Comparison of ENCODE assay signal across 27 cellular contexts in genomic region chr7:47890606-47891005, GRCh38.
"Had no signal": no experiment of that assay in that cellular context is flagged by ENCODE, and none has a peak within 500 bp of the region (broad histone marks: within the 10 kb centered on the region; RNA-seq: fewer than 3 reads in every experiment).

No MANE protein-coding gene starts in this region.

- H3K27ac ChIP-seq: adrenal gland, ascending aorta, breast epithelium, cardiac muscle cell, colonic mucosa, epithelial cell of prostate had no signal

- H3K9me3 Mint-ChIP-seq: activated CD4-positive, alpha-beta memory T cell treated with anti-CD3 and anti-CD28 coated beads for 36 hours; activated CD4-positive, alpha-beta T cell treated with anti-CD3 and anti-CD28 coated beads, Interleukin-2, amount 10 ng/mL, durations not matched to agents 24 days and 14 days; activated naive CD4-positive, alpha-beta T cell treated with anti-CD3 and anti-CD28 coated beads for 36 hours; activated naive CD4-positive, alpha-beta T cell treated with anti-CD3 and anti-CD28 coated beads, Interleukin-2, amount 50 U/mL, for 24 hours; activated naive CD8-positive, alpha-beta T cell treated with anti-CD3 and anti-CD28 coated beads for 36 hours; activated naive CD8-positive, alpha-beta T cell treated with anti-CD3 and anti-CD28 coated beads, Interleukin-2, amount 50 U/mL, for 24 hours; activated T-cell treated with anti-CD3 and anti-CD28 coated beads, Interleukin-2, amount 50 U/mL, for 4 hours; activated T-helper 17 cell treated with anti-CD3 and anti-CD28 coated beads, Interleukin-2, amount 50 U/mL, for 72 hours; brain; dendritic cell treated with granulocyte-macrophage colony-stimulating factor and Interleukin-4, amounts not matched to agents 40 ng/mL and 50 ng/mL, for 4 days; effector memory CD8-positive, alpha-beta T cell had no signal

- H3K4me1 Mint-ChIP-seq: activated CD4-positive, alpha-beta T cell treated with anti-CD3 and anti-CD28 coated beads for 36 hours; activated CD4-positive, alpha-beta T cell treated with anti-CD3 and anti-CD28 coated beads, Interleukin-2, amount 10 ng/mL, durations not matched to agents 24 days and 14 days; activated naive CD4-positive, alpha-beta T cell treated with anti-CD3 and anti-CD28 coated beads, Interleukin-2, amount 50 U/mL, for 24 hours; activated naive CD8-positive, alpha-beta T cell treated with anti-CD3 and anti-CD28 coated beads for 36 hours; activated naive CD8-positive, alpha-beta T cell treated with anti-CD3 and anti-CD28 coated beads, Interleukin-2, amount 50 U/mL, for 24 hours; activated T-helper 17 cell treated with anti-CD3 and anti-CD28 coated beads, Interleukin-2, amount 50 U/mL, for 72 hours had no signal

- H3K4me3 Mint-ChIP-seq: activated CD4-positive, alpha-beta memory T cell treated with anti-CD3 and anti-CD28 coated beads for 36 hours; activated CD4-positive, alpha-beta T cell treated with anti-CD3 and anti-CD28 coated beads for 36 hours; activated CD4-positive, alpha-beta T cell treated with anti-CD3 and anti-CD28 coated beads, Interleukin-2, amount 10 ng/mL, durations not matched to agents 24 days and 14 days; activated CD8-positive, alpha-beta T cell treated with anti-CD3 and anti-CD28 coated beads, Interleukin-2, amount 10 ng/mL, durations not matched to agents 7 days and 5 days; activated naive CD4-positive, alpha-beta T cell treated with anti-CD3 and anti-CD28 coated beads for 36 hours; activated naive CD4-positive, alpha-beta T cell treated with anti-CD3 and anti-CD28 coated beads, Interleukin-2, amount 50 U/mL, for 24 hours; activated naive CD8-positive, alpha-beta T cell treated with anti-CD3 and anti-CD28 coated beads for 36 hours; activated naive CD8-positive, alpha-beta T cell treated with anti-CD3 and anti-CD28 coated beads, Interleukin-2, amount 50 U/mL, for 24 hours; activated T-cell treated with anti-CD3 and anti-CD28 coated beads, Interleukin-2, amount 50 U/mL, for 4 hours; activated T-helper 17 cell treated with anti-CD3 and anti-CD28 coated beads, Interleukin-2, amount 50 U/mL, for 72 hours; brain; dendritic cell treated with granulocyte-macrophage colony-stimulating factor and Interleukin-4, amounts not matched to agents 40 ng/mL and 50 ng/mL, for 4 days; effector memory CD8-positive, alpha-beta T cell had no signal

- ATAC-seq: activated CD4-positive, alpha-beta T cell treated with anti-CD3 and anti-CD28 coated beads for 36 hours; activated CD8-positive, alpha-beta T cell treated with anti-CD3 and anti-CD28 coated beads, Interleukin-2, amount 10 ng/mL, durations not matched to agents 7 days and 5 days; activated naive CD8-positive, alpha-beta T cell treated with anti-CD3 and anti-CD28 coated beads, Interleukin-2, amount 50 U/mL, for 24 hours; activated T-cell treated with anti-CD3 and anti-CD28 coated beads, Interleukin-2, amount 50 U/mL, for 4 hours; activated T-helper 17 cell treated with anti-CD3 and anti-CD28 coated beads, Interleukin-2, amount 50 U/mL, for 72 hours; effector memory CD8-positive, alpha-beta T cell had no signal

- DNase-seq: activated CD4-positive, alpha-beta memory T cell treated with anti-CD3 and anti-CD28 coated beads for 36 hours; activated CD4-positive, alpha-beta T cell treated with anti-CD3 and anti-CD28 coated beads for 36 hours; activated CD4-positive, alpha-beta T cell treated with anti-CD3 and anti-CD28 coated beads, Interleukin-2, amount 10 ng/mL, durations not matched to agents 24 days and 14 days; activated CD4-positive, CD25-positive, alpha-beta regulatory T cell; activated CD4-positive, CD25-positive, alpha-beta regulatory T cell treated with anti-CD3 and anti-CD28 coated beads, Interleukin-2, amount 50 U/mL, for 72 hours; activated CD8-positive, alpha-beta T cell treated with anti-CD3 and anti-CD28 coated beads, Interleukin-2, amount 10 ng/mL, durations not matched to agents 7 days and 5 days; activated effector memory CD4-positive, alpha-beta T cell treated with Interleukin-2 at 50 U/mL for 16 hours; activated naive CD4-positive, alpha-beta T cell treated with anti-CD3 and anti-CD28 coated beads for 36 hours; activated naive CD8-positive, alpha-beta T cell treated with anti-CD3 and anti-CD28 coated beads for 36 hours; activated naive CD8-positive, alpha-beta T cell treated with anti-CD3 and anti-CD28 coated beads, Interleukin-2, amount 50 U/mL, for 24 hours; activated T-cell treated with anti-CD3 and anti-CD28 coated beads, Interleukin-2, amount 50 U/mL, for 4 hours; central memory CD4-positive, alpha-beta T cell; cerebellar nuclear complex; colonic mucosa; effector CD4-positive, alpha-beta T cell; effector memory CD8-positive, alpha-beta T cell; foreskin fibroblast; T-helper 2 cell had no signal

- H3K27me3 Mint-ChIP-seq: activated CD4-positive, alpha-beta memory T cell treated with anti-CD3 and anti-CD28 coated beads for 36 hours; activated CD4-positive, alpha-beta T cell treated with anti-CD3 and anti-CD28 coated beads for 36 hours; activated CD4-positive, alpha-beta T cell treated with anti-CD3 and anti-CD28 coated beads, Interleukin-2, amount 10 ng/mL, durations not matched to agents 24 days and 14 days; activated naive CD4-positive, alpha-beta T cell treated with anti-CD3 and anti-CD28 coated beads, Interleukin-2, amount 50 U/mL, for 24 hours; activated naive CD8-positive, alpha-beta T cell treated with anti-CD3 and anti-CD28 coated beads for 36 hours; activated naive CD8-positive, alpha-beta T cell treated with anti-CD3 and anti-CD28 coated beads, Interleukin-2, amount 50 U/mL, for 24 hours; activated T-helper 17 cell treated with anti-CD3 and anti-CD28 coated beads, Interleukin-2, amount 50 U/mL, for 72 hours had no signal

- H3K9me3 ChIP-seq: adrenal gland, ascending aorta, breast epithelium, colonic mucosa had no signal

- H3K27me3 ChIP-seq: adrenal gland, ascending aorta, breast epithelium, cardiac muscle cell, colonic mucosa had no signal

- H3K36me3 ChIP-seq: adrenal gland, ascending aorta, breast epithelium, cardiac muscle cell, colonic mucosa had no signal

- H3K4me3 ChIP-seq: adrenal gland, ascending aorta, breast epithelium, cardiac muscle cell, colonic mucosa had no signal

- H3K27ac Mint-ChIP-seq: activated CD4-positive, alpha-beta memory T cell treated with anti-CD3 and anti-CD28 coated beads for 36 hours; activated CD4-positive, alpha-beta T cell treated with anti-CD3 and anti-CD28 coated beads for 36 hours; activated CD4-positive, alpha-beta T cell treated with anti-CD3 and anti-CD28 coated beads, Interleukin-2, amount 10 ng/mL, durations not matched to agents 24 days and 14 days; activated CD8-positive, alpha-beta T cell treated with anti-CD3 and anti-CD28 coated beads, Interleukin-2, amount 10 ng/mL, durations not matched to agents 7 days and 5 days; activated naive CD4-positive, alpha-beta T cell treated with anti-CD3 and anti-CD28 coated beads for 36 hours; activated naive CD4-positive, alpha-beta T cell treated with anti-CD3 and anti-CD28 coated beads, Interleukin-2, amount 50 U/mL, for 24 hours; activated naive CD8-positive, alpha-beta T cell treated with anti-CD3 and anti-CD28 coated beads for 36 hours; activated naive CD8-positive, alpha-beta T cell treated with anti-CD3 and anti-CD28 coated beads, Interleukin-2, amount 50 U/mL, for 24 hours; activated T-helper 17 cell treated with anti-CD3 and anti-CD28 coated beads, Interleukin-2, amount 50 U/mL, for 72 hours; dendritic cell treated with granulocyte-macrophage colony-stimulating factor and Interleukin-4, amounts not matched to agents 40 ng/mL and 50 ng/mL, for 4 days; effector memory CD8-positive, alpha-beta T cell had no signal

- H3K4me1 ChIP-seq: adrenal gland, ascending aorta, breast epithelium, colonic mucosa had no signal

- H3K36me3 Mint-ChIP-seq: activated CD4-positive, alpha-beta memory T cell treated with anti-CD3 and anti-CD28 coated beads for 36 hours; activated naive CD8-positive, alpha-beta T cell treated with anti-CD3 and anti-CD28 coated beads for 36 hours; brain had no signal
